2 cellular contexts compared by ENCODE assay signal in genomic region chr2:238225911-238226697, GRCh38.
A peak's percentile ranks its signal among the peaks of the same experiment; 100 is the strongest.
TF ChIP-seq lines count a peak whose summit lies in the region.

No MANE protein-coding gene starts in this region.

TF ChIP-seq in Ishikawa, 13 proteins besides CTCF, POLR2A, EP300 and RAD21:
- peak; percentile 31; the same call in 1 of the 2 replicates for TF ChIP-seq NFIC (IDR thresholded peaks at IDR 0.05)
- no peak for TF ChIP-seq FOXM1 (IDR thresholded peaks at IDR 0.05; ENCODE audit: borderline replicate concordance, low read depth)

TF ChIP-seq in GM12878, 131 proteins besides CTCF, POLR2A, EP300 and RAD21:
- no peak for TF ChIP-seq FOXM1 (IDR thresholded peaks at IDR 0.05; ENCODE audit: low read depth, low read length)
- TF ChIP-seq SPI1 (IDR thresholded peaks at IDR 0.05; ENCODE audit: borderline replicate concordance, insufficient read depth, low read depth, low read length), result peak; percentile 41; the same call in 1 of the 2 replicates
